Comparison of ENCODE assay signal across 15 cellular contexts in genomic region chr5:138985256-138985655, GRCh38.
DNase-seq lines count a peak whose midpoint lies in the region; ATAC-seq and TF ChIP-seq lines count a peak whose summit lies in the region.
"Had no signal": no experiment of that assay in that cellular context is flagged by ENCODE, and none has a peak within 500 bp of the region (broad histone marks: within the 10 kb centered on the region; RNA-seq: fewer than 3 reads in every experiment).

No MANE protein-coding gene starts in this region.

- peak in 3 of 4 donors; percentile 15 to 43 (median 36) for ATAC-seq in right lobe of liver
- ATAC-seq in GM18909 (IDR thresholded peaks at IDR 0.05; ENCODE audit: poor library complexity, unreplicated experiment): no peak
- ATAC-seq in stimulated activated naive CD8-positive, alpha-beta T cell treated with anti-CD3 and anti-CD28 coated beads, Interleukin-15, amount 100 ng/mL, for 72 hours: no peak
- no peak for ATAC-seq in GM18505 (IDR thresholded peaks at IDR 0.05; ENCODE audit: unreplicated experiment)
- ATAC-seq: activated CD4-positive, CD25-positive, alpha-beta regulatory T cell treated with anti-CD3 and anti-CD28 coated beads, Interleukin-2, amount 50 U/mL, for 24 hours; left lung had no signal

- in situ Hi-C loops in ACHN (cut with HindIII; ENCODE audit: low pct_ligation_motif_present, low pct_unique_long_range_greater_than_20kb, low sequenced_read_pairs): no loop called here

- H3K9me3 Mint-ChIP-seq in stimulated activated naive CD8-positive, alpha-beta T cell treated with anti-CD3 and anti-CD28 coated beads, Interleukin-15, amount 100 ng/mL, for 72 hours: no peaks in the 10 kb centered on the region

- H3K27ac ChIP-seq in coronary artery (peak overlapping the region; percentile 35 to 78), right lobe of liver (no peak overlapping the region)
- H3K27ac ChIP-seq: hepatocyte, left lung, parathyroid adenoma had no signal

- H3K4me3 ChIP-seq in coronary artery (peak overlapping the region; percentile 25), right lobe of liver (no peak overlapping the region)
- H3K4me3 ChIP-seq: hepatocyte, left lung had no signal

- CTCF ChIA-PET in GM10248 (lab: Yijun Ruan, JAX): no interaction called here

- no peaks in the 10 kb centered on the region for H3K27me3 ChIP-seq in right lobe of liver
- H3K27me3 ChIP-seq: hepatocyte, left lung had no signal

- DNase-seq in ACHN (peak; percentile 48), HPDE6-E6E7 (ENCODE audit: extremely low spot score) (peak; percentile 31), coronary artery (ENCODE audit: low spot score) (peak; percentile 65), right lobe of liver (no peak), GM10248 (ENCODE audit: extremely low spot score) (no peak)
- DNase-seq in stimulated activated naive CD8-positive, alpha-beta T cell treated with anti-CD3 and anti-CD28 coated beads, Interleukin-15, amount 100 ng/mL, for 72 hours: no peak
- DNase-seq: activated T-cell treated with anti-CD3 and anti-CD28 coated beads for 4 hours, left lung, NCI-H2029 treated with DMSO at 0.1 percent for 48 hours, SW 1271 had no signal

- TF ChIP-seq POLR2A in right lobe of liver (IDR thresholded peaks at IDR 0.05) (no peak), GM18505 (IDR thresholded peaks at IDR 0.05; ENCODE audit: borderline replicate concordance, extremely low read depth, insufficient read depth, insufficient read length) (no peak)

- H3K27ac Mint-ChIP-seq in stimulated activated naive CD8-positive, alpha-beta T cell treated with anti-CD3 and anti-CD28 coated beads, Interleukin-15, amount 100 ng/mL, for 72 hours: no peak overlapping the region

- intact Hi-C loops in right lobe of liver (cut with DNase I): no loop called here

- 74% methylated on average over 3 of the region's 4 CpGs for WGBS in right lobe of liver (ENCODE audit: insufficient coverage, low coverage, low lambda C conversion rate, missing lambda C conversion rate)

- POLR2A ChIA-PET in GM10248 (lab: Yijun Ruan, JAX): no interaction called here

- no peaks in the 10 kb centered on the region for H3K36me3 ChIP-seq in right lobe of liver
- H3K36me3 ChIP-seq: left lung had no signal

- no peak for TF ChIP-seq CTCF in coronary artery (IDR thresholded peaks at IDR 0.05)
- no peak for TF ChIP-seq CTCF in right lobe of liver (IDR thresholded peaks at IDR 0.05)
- TF ChIP-seq CTCF in GM10248 (IDR thresholded peaks at IDR 0.05; ENCODE audit: control extremely low read depth, extremely low read depth, low read depth, missing control alignments): no peak

- H3K9me3 ChIP-seq in right lobe of liver: no peaks in the 10 kb centered on the region
- H3K9me3 ChIP-seq: left lung had no signal

- no peaks in the 10 kb centered on the region for H3K4me1 ChIP-seq in right lobe of liver
- H3K4me1 ChIP-seq: left lung, parathyroid adenoma had no signal

- H3K27me3 Mint-ChIP-seq in stimulated activated naive CD8-positive, alpha-beta T cell treated with anti-CD3 and anti-CD28 coated beads, Interleukin-15, amount 100 ng/mL, for 72 hours: no peaks in the 10 kb centered on the region

- H3K4me1 Mint-ChIP-seq in stimulated activated naive CD8-positive, alpha-beta T cell treated with anti-CD3 and anti-CD28 coated beads, Interleukin-15, amount 100 ng/mL, for 72 hours: peaks cover 31% of the 10 kb centered on the region

- no peak overlapping the region for H3K4me3 Mint-ChIP-seq in stimulated activated naive CD8-positive, alpha-beta T cell treated with anti-CD3 and anti-CD28 coated beads, Interleukin-15, amount 100 ng/mL, for 72 hours

Comparison
In these comparisons a context has a peak if more than half of its experiments do, and no peak if none do; other contexts are left out.
1. DNase-seq: peak in ACHN (single experiment), HPDE6-E6E7 (single experiment) and coronary artery (single experiment); none in right lobe of liver (0 of 3), stimulated activated naive CD8-positive, alpha-beta T cell treated with anti-CD3 and anti-CD28 coated beads, Interleukin-15, amount 100 ng/mL, for 72 hours (0 of 2) and GM10248 (single experiment).
2. H3K27ac ChIP-seq: peak in coronary artery (2 of 2); none in right lobe of liver (0 of 3).
3. ATAC-seq: peak in right lobe of liver (3 of 4); none in GM18909 (single experiment), stimulated activated naive CD8-positive, alpha-beta T cell treated with anti-CD3 and anti-CD28 coated beads, Interleukin-15, amount 100 ng/mL, for 72 hours (single experiment) and GM18505 (single experiment).